ENCODE assay signal across 7 cellular contexts in genomic region chr11:117199061-117199915, GRCh38. TPM values are rescaled to one million over a fixed set of nuclear protein-coding genes. Genes with fewer than 3 reads are reported as not detected.
DNase-seq lines count a peak whose midpoint lies in the region; ATAC-seq and TF ChIP-seq lines count a peak whose summit lies in the region.

TSS of gene TAGLN (plus strand) at chr11:117199370. CDS start at chr11:117203014, 3,644 bp downstream.

- no peaks in the 10 kb centered on the region for H3K9me3 ChIP-seq in mesenchymal stem cell (ENCODE audit: control insufficient read depth, low read length)

- peaks cover 25% of the 10 kb centered on the region for H3K4me1 Mint-ChIP-seq in type B pancreatic cell (ENCODE audit: unreplicated experiment)

- H3K4me2 ChIP-seq in mesenchymal stem cell (ENCODE audit: low read length, poor library complexity, severe bottlenecking): peak within 1 kb of the TSS; percentile 85

- peak within 1 kb of the TSS; percentile 76 for H3K4me3 Mint-ChIP-seq in type B pancreatic cell

- peak within 1 kb of the TSS; percentile 64 for H2BK120ac ChIP-seq in mesenchymal stem cell (ENCODE audit: low read depth, low read length)

- peak within 1 kb of the TSS; percentile 86 for H3K9ac ChIP-seq in mesenchymal stem cell (ENCODE audit: low read length)

- peaks cover 15% of the 10 kb centered on the region for H3K36me3 Mint-ChIP-seq in type B pancreatic cell

- peaks cover 4% of the 10 kb centered on the region for H3K79me1 ChIP-seq in mesenchymal stem cell (replicated peaks; ENCODE audit: low read length, poor library complexity, severe bottlenecking)

- 12% methylated on average over 25 of the region's 34 CpGs for WGBS in mesenchymal stem cell

- H3K4ac ChIP-seq in mesenchymal stem cell (ENCODE audit: low read depth in 1 of 2, low read length in 2 of 2): peak within 1 kb of the TSS; percentile 54 to 56

- peak within 1 kb of the TSS; percentile 87 for H2AK5ac ChIP-seq in mesenchymal stem cell (ENCODE audit: low read length, severe bottlenecking)

- H2BK5ac ChIP-seq in mesenchymal stem cell (ENCODE audit: low read depth, low read length, poor library complexity, severe bottlenecking): peak within 1 kb of the TSS; percentile 71

- H2BK15ac ChIP-seq in mesenchymal stem cell (ENCODE audit: low read depth, poor library complexity, severe bottlenecking): no peak within 1 kb of the TSS

- peak within 1 kb of the TSS; percentile 89 for H4K8ac ChIP-seq in mesenchymal stem cell (ENCODE audit: low read length)

- ATAC-seq in GM21381 (IDR thresholded peaks at IDR 0.05; ENCODE audit: unreplicated experiment): no peak
- no peak for ATAC-seq in GM18517 (IDR thresholded peaks at IDR 0.05; ENCODE audit: unreplicated experiment)

- H2AFZ ChIP-seq in mesenchymal stem cell (ENCODE audit: low read depth, low read length): peak within 1 kb of the TSS; percentile 55

- peak within 1 kb of the TSS; percentile 54 to 75 for H3K18ac ChIP-seq in mesenchymal stem cell (ENCODE audit: low read depth in 1 of 2, low read length in 2 of 2)

- peak within 1 kb of the TSS; percentile 98 for H3K27ac ChIP-seq in mesenchymal stem cell (ENCODE audit: low read length, poor library complexity, severe bottlenecking)

- H2BK12ac ChIP-seq in mesenchymal stem cell (ENCODE audit: low read length in 2 of 2): peak within 1 kb of the TSS in 1 of 2 experiments; percentile 84

- no peak for TF ChIP-seq CTCF in type B pancreatic cell (conservative IDR thresholded peaks at IDR 0.05)

- no peaks in the 10 kb centered on the region for H3K27me3 ChIP-seq in mesenchymal stem cell (ENCODE audit: control insufficient read depth in 1 of 2, insufficient read depth in 1 of 2, low read length in 2 of 2)

- peaks cover 49% of the 10 kb centered on the region for H3K4me1 ChIP-seq in mesenchymal stem cell (ENCODE audit: control insufficient read depth, insufficient read depth, low read depth, low read length)

- H3K23ac ChIP-seq in mesenchymal stem cell (ENCODE audit: low read length in 2 of 2): peak within 1 kb of the TSS in 1 of 2 experiments; percentile 74

- peak; percentile 86 for DNase-seq in LHCN-M2 (ENCODE audit: low read depth)
- DNase-seq in mesenchymal stem cell: peak; percentile 85
- no peak for DNase-seq in type B pancreatic cell (ENCODE audit: extremely low spot score, unreplicated experiment)
- DNase-seq in NCI-H524 treated with DMSO at 0.1 percent for 48 hours (lab: John Stamatoyannopoulos, UW): no peak

- no peaks in the 10 kb centered on the region for H3K9me3 Mint-ChIP-seq in type B pancreatic cell

- H3K4me3 ChIP-seq in mesenchymal stem cell (ENCODE audit: insufficient read depth in 1 of 2, low read depth in 1 of 2, low read length in 2 of 2): peak within 1 kb of the TSS; percentile 63 to 69

- peak within 1 kb of the TSS; percentile 85 for H4K91ac ChIP-seq in mesenchymal stem cell (ENCODE audit: low read length)

- H3K27ac Mint-ChIP-seq in type B pancreatic cell: peak within 1 kb of the TSS; percentile 83

- no peaks in the 10 kb centered on the region for H3K27me3 Mint-ChIP-seq in type B pancreatic cell

- in situ Hi-C loops in endometrial microvascular endothelial cells (cut with HindIII; ENCODE audit: inconsistent ontology term, low pct_unique_long_range_greater_than_20kb, low sequenced_read_pairs): no loop called here

- peaks cover 25 to 48% of the 10 kb centered on the region in 2 experiments for H3K36me3 ChIP-seq in mesenchymal stem cell (ENCODE audit: control insufficient read depth in 1 of 2, insufficient read depth in 2 of 2, low read depth in 1 of 2, low read length in 2 of 2)

- peak within 1 kb of the TSS in 1 of 2 experiments; percentile 85 for H3K14ac ChIP-seq in mesenchymal stem cell (ENCODE audit: low read length in 2 of 2)

RNA-seq across cellular contexts. Expression of gene TAGLN, which starts in this region (rescaled TPM):
- total RNA-seq in LHCN-M2 (2014; rRNA removed) (486 and 622 TPM in 2 replicates), endometrial microvascular endothelial cells (ENCODE audit: inconsistent ontology term) (110 TPM), type B pancreatic cell (ENCODE audit: low replicate concordance) (97.9 and 106 TPM in 2 replicates)
- 2,460 TPM for polyA plus RNA-seq in LHCN-M2 (2012)
- 563 TPM for polyA plus RNA-seq in mesenchymal stem cell (2013, experiment 1 of 2)
- polyA plus RNA-seq in mesenchymal stem cell (2013, experiment 2 of 2): 558 TPM

Comparison
In these comparisons a context has a peak if more than half of its experiments do, and no peak if none do; other contexts are left out.
1. DNase-seq: peak in LHCN-M2 (single experiment) and mesenchymal stem cell (single experiment); none in type B pancreatic cell (single experiment) and NCI-H524 treated with DMSO at 0.1 percent for 48 hours (single experiment).